1 cellular context compared by ENCODE assay signal in genomic region chr2:120761164-120761861, GRCh38.
TF ChIP-seq lines count a peak whose summit lies in the region.

No MANE protein-coding gene starts in this region.

TF ChIP-seq in H1, 55 proteins besides CTCF, POLR2A, EP300 and RAD21:
- TF ChIP-seq PHF8 (conservative IDR thresholded peaks at IDR 0.05; ENCODE audit: low read depth, low read length) (no peak), TEAD4 (IDR thresholded peaks at IDR 0.05; ENCODE audit: low read depth, low read length) (no peak), CHD2 (IDR thresholded peaks at IDR 0.05; ENCODE audit: low read length) (no peak), SIX5 (IDR thresholded peaks at IDR 0.05; ENCODE audit: low read depth, low read length) (no peak), CREB1 (IDR thresholded peaks at IDR 0.05) (no peak), CHD1 (IDR thresholded peaks at IDR 0.05; ENCODE audit: low read depth, low read length) (no peak), BCL11A (IDR thresholded peaks at IDR 0.05; ENCODE audit: low read depth in 2 of 2, low read length in 2 of 2) (no peak), EGR1 (IDR thresholded peaks at IDR 0.05; ENCODE audit: borderline replicate concordance, low read depth, low read length) (no peak), RXRA (IDR thresholded peaks at IDR 0.05; ENCODE audit: insufficient read depth, low read depth, low read length) (no peak), BACH1 (IDR thresholded peaks at IDR 0.05; ENCODE audit: low read length) (no peak)
